ENCODE assay signal across 24 cellular contexts in the genomic region with DNA sequence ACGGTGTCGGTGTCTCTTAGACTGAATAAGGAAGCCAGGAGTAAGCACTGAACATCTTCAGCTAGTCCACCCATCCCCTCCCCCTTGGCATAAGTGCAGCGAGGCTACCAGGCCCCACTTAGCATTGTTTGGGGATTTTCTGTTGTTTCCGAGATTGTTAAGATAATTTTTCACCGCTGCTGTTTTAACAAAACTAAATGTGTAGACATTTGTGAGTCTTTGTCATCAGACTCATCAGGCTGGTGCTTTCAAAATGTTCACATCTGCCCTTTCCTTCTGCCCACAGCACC.
"Had no signal": no experiment of that assay in that cellular context is flagged by ENCODE, and none has a peak within 500 bp of the region (broad histone marks: within the 10 kb centered on the region; RNA-seq: fewer than 3 reads in every experiment).

No MANE protein-coding gene starts in this region.

- H3K4me1 ChIP-seq: gastrocnemius medialis, upper lobe of right lung had no signal

- H3K9me3 Mint-ChIP-seq: activated CD4-positive, alpha-beta T cell treated with anti-CD3 and anti-CD28 coated beads, Interleukin-2, amount 10 ng/mL, durations not matched to agents 7 days and 5 days; activated naive CD4-positive, alpha-beta T cell treated with anti-CD3 and anti-CD28 coated beads, Interleukin-2, amount 10 ng/mL, durations not matched to agents 7 days and 5 days; activated naive CD8-positive, alpha-beta T cell treated with anti-CD3 and anti-CD28 coated beads, Interleukin-2, amount 50 U/mL, for 24 hours; activated T-cell treated with anti-CD3 and anti-CD28 coated beads, Interleukin-2, amount 50 U/mL, for 4 hours; neural crest cell; stimulated activated memory B cell treated with anti-CD40 and anti-IgM and Interleukin-4, amounts not matched to agents 10 μg/mL and 1 μg/mL and 100 μg/mL, for 72 hours had no signal

- DNase-seq: activated CD4-positive, alpha-beta T cell treated with anti-CD3 and anti-CD28 coated beads, Interleukin-2, amount 10 ng/mL, durations not matched to agents 7 days and 5 days; activated CD8-positive, alpha-beta memory T cell treated with anti-CD3 and anti-CD28 coated beads, Interleukin-2, amount 50 U/mL, for 4 hours; activated naive CD4-positive, alpha-beta T cell treated with anti-CD3 and anti-CD28 coated beads, Interleukin-2, amount 10 ng/mL, durations not matched to agents 7 days and 5 days; activated naive CD8-positive, alpha-beta T cell treated with anti-CD3 and anti-CD28 coated beads, Interleukin-2, amount 50 U/mL, for 24 hours; activated T-cell treated with anti-CD3 and anti-CD28 coated beads, Interleukin-2, amount 50 U/mL, for 4 hours; anterior cingulate cortex; brain microvascular endothelial cell; central memory CD4-positive, alpha-beta T cell; gastrocnemius medialis; islet precursor cell; left colon; midbrain; sigmoid colon; stimulated activated CD4-positive, alpha-beta T cell treated with anti-CD3 and anti-CD28 coated beads, Interleukin-4, amount 100 ng/mL, for 4 hours; T1000; testis; upper lobe of right lung had no signal

- ATAC-seq: activated CD4-positive, CD25-positive, alpha-beta regulatory T cell treated with anti-CD3 and anti-CD28 coated beads, Interleukin-2, amount 50 U/mL, for 24 hours; activated naive CD8-positive, alpha-beta T cell treated with anti-CD3 and anti-CD28 coated beads, Interleukin-2, amount 50 U/mL, for 24 hours; activated T-cell treated with anti-CD3 and anti-CD28 coated beads, Interleukin-2, amount 50 U/mL, for 4 hours; gastrocnemius medialis; left colon; stimulated activated memory B cell treated with anti-CD40 and anti-IgM and Interleukin-4, amounts not matched to agents 10 μg/mL and 1 μg/mL and 100 μg/mL, for 72 hours; upper lobe of right lung had no signal

- H3K4me3 Mint-ChIP-seq: activated CD4-positive, alpha-beta T cell treated with anti-CD3 and anti-CD28 coated beads, Interleukin-2, amount 10 ng/mL, durations not matched to agents 7 days and 5 days; activated naive CD4-positive, alpha-beta T cell treated with anti-CD3 and anti-CD28 coated beads, Interleukin-2, amount 10 ng/mL, durations not matched to agents 7 days and 5 days; activated naive CD8-positive, alpha-beta T cell treated with anti-CD3 and anti-CD28 coated beads, Interleukin-2, amount 50 U/mL, for 24 hours; activated T-cell treated with anti-CD3 and anti-CD28 coated beads, Interleukin-2, amount 50 U/mL, for 4 hours; neural crest cell; stimulated activated memory B cell treated with anti-CD40 and anti-IgM and Interleukin-4, amounts not matched to agents 10 μg/mL and 1 μg/mL and 100 μg/mL, for 72 hours had no signal

- H3K9me3 ChIP-seq: gastrocnemius medialis, heart right ventricle, ovary, sigmoid colon, testis, upper lobe of right lung had no signal

- H3K36me3 ChIP-seq: brain microvascular endothelial cell, gastrocnemius medialis, heart right ventricle, ovary, sigmoid colon, upper lobe of right lung had no signal

- H3K36me3 Mint-ChIP-seq: activated naive CD4-positive, alpha-beta T cell treated with anti-CD3 and anti-CD28 coated beads, Interleukin-2, amount 10 ng/mL, durations not matched to agents 7 days and 5 days; stimulated activated memory B cell treated with anti-CD40 and anti-IgM and Interleukin-4, amounts not matched to agents 10 μg/mL and 1 μg/mL and 100 μg/mL, for 72 hours had no signal

- H3K27me3 ChIP-seq: ovary, sigmoid colon, testis had no signal

- H3K4me1 Mint-ChIP-seq: activated CD4-positive, alpha-beta T cell treated with anti-CD3 and anti-CD28 coated beads, Interleukin-2, amount 10 ng/mL, durations not matched to agents 7 days and 5 days; activated naive CD4-positive, alpha-beta T cell treated with anti-CD3 and anti-CD28 coated beads, Interleukin-2, amount 10 ng/mL, durations not matched to agents 7 days and 5 days; activated naive CD8-positive, alpha-beta T cell treated with anti-CD3 and anti-CD28 coated beads, Interleukin-2, amount 50 U/mL, for 24 hours; neural crest cell; stimulated activated memory B cell treated with anti-CD40 and anti-IgM and Interleukin-4, amounts not matched to agents 10 μg/mL and 1 μg/mL and 100 μg/mL, for 72 hours had no signal

- H3K27ac Mint-ChIP-seq: activated CD4-positive, alpha-beta T cell treated with anti-CD3 and anti-CD28 coated beads, Interleukin-2, amount 10 ng/mL, durations not matched to agents 7 days and 5 days; activated naive CD4-positive, alpha-beta T cell treated with anti-CD3 and anti-CD28 coated beads, Interleukin-2, amount 10 ng/mL, durations not matched to agents 7 days and 5 days; activated naive CD8-positive, alpha-beta T cell treated with anti-CD3 and anti-CD28 coated beads, Interleukin-2, amount 50 U/mL, for 24 hours; stimulated activated memory B cell treated with anti-CD40 and anti-IgM and Interleukin-4, amounts not matched to agents 10 μg/mL and 1 μg/mL and 100 μg/mL, for 72 hours had no signal

- H3K4me3 ChIP-seq: coronary artery, gastrocnemius medialis, heart right ventricle, lung, testis, upper lobe of right lung had no signal

- H3K27ac ChIP-seq: brain microvascular endothelial cell, coronary artery, gastrocnemius medialis, heart right ventricle, testis, upper lobe of right lung had no signal
